18 cellular contexts compared by ENCODE assay signal in genomic region chr2:230788554-230789175, GRCh38.
"Had no signal": no experiment of that assay in that cellular context is flagged by ENCODE, and none has a peak within 500 bp of the region (broad histone marks: within the 10 kb centered on the region; RNA-seq: fewer than 3 reads in every experiment).

No MANE protein-coding gene starts in this region.

- H3K4me3 Mint-ChIP-seq: stimulated activated memory B cell treated with anti-CD40 and anti-IgM and Interleukin-4, amounts not matched to agents 10 μg/mL and 1 μg/mL and 100 μg/mL, for 72 hours had no signal

- H3K27ac Mint-ChIP-seq: stimulated activated memory B cell treated with anti-CD40 and anti-IgM and Interleukin-4, amounts not matched to agents 10 μg/mL and 1 μg/mL and 100 μg/mL, for 72 hours had no signal

- H3K9me3 ChIP-seq: adrenal gland, colonic mucosa, prostate gland had no signal

- H3K4me3 ChIP-seq: adrenal gland, colonic mucosa, lung, prostate gland, spleen had no signal

- FAIRE-seq: endothelial cell of umbilical vein had no signal

- H3K27ac ChIP-seq: adrenal gland, colonic mucosa, foreskin keratinocyte, prostate gland, spleen had no signal

- DNase-seq: activated CD4-positive, alpha-beta T cell treated with anti-CD3 and anti-CD28 coated beads, Interleukin-2, amount 50 U/mL, for 4 hours; activated CD4-positive, CD25-positive, alpha-beta regulatory T cell; activated effector memory CD4-positive, alpha-beta T cell treated with Interleukin-2 at 50 U/mL for 16 hours; adrenal gland; colonic mucosa; foreskin keratinocyte; left cardiac atrium; naive thymus-derived CD8-positive, alpha-beta T cell; occipital lobe; spleen; stimulated activated CD4-positive, alpha-beta T cell treated with anti-CD3 and anti-CD28 coated beads, Interleukin-1b, Interleukin-23, amount 100 ng/mL, for 48 hours; substantia nigra; T-helper 1 cell had no signal

- ATAC-seq: foreskin keratinocyte; left cardiac atrium; naive thymus-derived CD8-positive, alpha-beta T cell; sciatic nerve; stimulated activated memory B cell treated with anti-CD40 and anti-IgM and Interleukin-4, amounts not matched to agents 10 μg/mL and 1 μg/mL and 100 μg/mL, for 72 hours had no signal

- H3K27me3 ChIP-seq: adrenal gland, colonic mucosa, foreskin keratinocyte, spleen had no signal

- H3K36me3 ChIP-seq: adrenal gland, colonic mucosa had no signal

- H3K27me3 Mint-ChIP-seq: naive thymus-derived CD8-positive, alpha-beta T cell; stimulated activated memory B cell treated with anti-CD40 and anti-IgM and Interleukin-4, amounts not matched to agents 10 μg/mL and 1 μg/mL and 100 μg/mL, for 72 hours had no signal
